In genomic region chr2:177586154-177586553, GRCh38 we compare ENCODE assay signal across 29 cellular contexts.
"Had no signal": no experiment of that assay in that cellular context is flagged by ENCODE, and none has a peak within 500 bp of the region (broad histone marks: within the 10 kb centered on the region; RNA-seq: fewer than 3 reads in every experiment).

No MANE protein-coding gene starts in this region.

- H3K4me3 Mint-ChIP-seq: activated CD4-positive, alpha-beta T cell treated with anti-CD3 and anti-CD28 coated beads, Interleukin-2, amount 10 ng/mL, durations not matched to agents 24 days and 14 days; activated CD8-positive, alpha-beta T cell treated with anti-CD3 and anti-CD28 coated beads, Interleukin-2, amount 10 ng/mL, durations not matched to agents 7 days and 5 days; activated naive CD4-positive, alpha-beta T cell treated with anti-CD3 and anti-CD28 coated beads for 36 hours; activated T-cell treated with anti-CD3 and anti-CD28 coated beads, Interleukin-2, amount 50 U/mL, for 24 hours; central memory CD8-positive, alpha-beta T cell; T-helper 1 cell treated with Interleukin-12 subunit alpha and Interleukin-12 subunit beta and Interleukin-4 antibody, amounts not matched to agents 30 μg/mL and 1 μg/mL, for 36 hours; T-helper 2 cell treated with Interferon-gamma antibody and Interleukin-4, amounts not matched to agents 5 μg/mL and 100 μg/mL, for 36 hours had no signal

- H3K9me3 ChIP-seq: adrenal gland, body of pancreas, SJSA1, SK-N-SH had no signal

- H3K27ac ChIP-seq: adrenal gland, SJSA1 had no signal

- H3K27ac Mint-ChIP-seq: activated CD4-positive, alpha-beta T cell treated with anti-CD3 and anti-CD28 coated beads, Interleukin-2, amount 10 ng/mL, durations not matched to agents 24 days and 14 days; activated CD8-positive, alpha-beta T cell treated with anti-CD3 and anti-CD28 coated beads, Interleukin-2, amount 10 ng/mL, durations not matched to agents 7 days and 5 days; activated naive CD4-positive, alpha-beta T cell treated with anti-CD3 and anti-CD28 coated beads for 36 hours; activated naive CD4-positive, alpha-beta T cell treated with anti-CD3 and anti-CD28 coated beads, Interleukin-2, amount 50 U/mL, for 72 hours; activated T-cell treated with anti-CD3 and anti-CD28 coated beads, Interleukin-2, amount 50 U/mL, for 24 hours; activated T-helper 2 cell treated with anti-CD3 and anti-CD28 coated beads, Interferon-gamma antibody, Interleukin-2, Interleukin-4, amounts not matched to agents 10 μg/mL and 5 μg/mL and 100 μg/mL, durations not matched to agents 14 hours and 24 hours and 36 hours; T-helper 1 cell treated with Interleukin-12 subunit alpha and Interleukin-12 subunit beta and Interleukin-4 antibody, amounts not matched to agents 30 μg/mL and 1 μg/mL, for 36 hours; T-helper 2 cell treated with Interferon-gamma antibody and Interleukin-4, amounts not matched to agents 5 μg/mL and 100 μg/mL, for 36 hours had no signal

- H3K4me1 ChIP-seq: adrenal gland, SJSA1 had no signal

- DNase-seq: activated CD4-positive, alpha-beta T cell treated with anti-CD3 and anti-CD28 coated beads, Interleukin-2, amount 10 ng/mL, durations not matched to agents 24 days and 14 days; activated CD4-positive, alpha-beta T cell treated with anti-CD3 and anti-CD28 coated beads, Interleukin-2, amount 50 U/mL, for 48 hours; activated CD8-positive, alpha-beta T cell treated with anti-CD3 and anti-CD28 coated beads, Interleukin-2, amount 10 ng/mL, durations not matched to agents 7 days and 5 days; activated gamma-delta T cell; activated naive CD4-positive, alpha-beta T cell treated with anti-CD3 and anti-CD28 coated beads for 36 hours; activated T-cell treated with anti-CD3 and anti-CD28 coated beads, Interleukin-2, amount 50 U/mL, for 24 hours; adrenal gland; Karpas-422; KBM-7; MM.1S; MV-4-11; NCI-H1092; NCI-H1436 treated with DMSO at 0.1 percent for 48 hours; NCI-H345; NCI-H510A treated with DMSO at 0.1 percent for 48 hours; NCI-H526 treated with DMSO at 0.1 percent for 48 hours; NCI-H774; SHP77 treated with DMSO at 0.1 percent for 48 hours; SK-N-SH had no signal

- H3K27me3 ChIP-seq: adrenal gland, body of pancreas, SJSA1 had no signal

- H3K36me3 Mint-ChIP-seq: activated naive CD4-positive, alpha-beta T cell treated with anti-CD3 and anti-CD28 coated beads, Interleukin-2, amount 50 U/mL, for 72 hours had no signal

- ATAC-seq: activated CD8-positive, alpha-beta T cell treated with anti-CD3 and anti-CD28 coated beads, Interleukin-2, amount 10 ng/mL, durations not matched to agents 7 days and 5 days; activated naive CD4-positive, alpha-beta T cell treated with anti-CD3 and anti-CD28 coated beads, Interleukin-2, amount 50 U/mL, for 72 hours; Panc1 had no signal

- H3K4me2 ChIP-seq: SK-N-SH had no signal

- H3K9ac ChIP-seq: SK-N-SH had no signal

- H3K4me3 ChIP-seq: adrenal gland, body of pancreas, SJSA1 had no signal

- FAIRE-seq: astrocyte, TTC549 had no signal

- H3K9me3 Mint-ChIP-seq: activated naive CD4-positive, alpha-beta T cell treated with anti-CD3 and anti-CD28 coated beads for 36 hours; activated T-cell treated with anti-CD3 and anti-CD28 coated beads, Interleukin-2, amount 50 U/mL, for 24 hours; activated T-helper 2 cell treated with anti-CD3 and anti-CD28 coated beads, Interferon-gamma antibody, Interleukin-2, Interleukin-4, amounts not matched to agents 10 μg/mL and 5 μg/mL and 100 μg/mL, durations not matched to agents 14 hours and 24 hours and 36 hours; central memory CD8-positive, alpha-beta T cell; T-helper 1 cell treated with Interleukin-12 subunit alpha and Interleukin-12 subunit beta and Interleukin-4 antibody, amounts not matched to agents 30 μg/mL and 1 μg/mL, for 36 hours; T-helper 2 cell treated with Interferon-gamma antibody and Interleukin-4, amounts not matched to agents 5 μg/mL and 100 μg/mL, for 36 hours had no signal

- H3K36me3 ChIP-seq: adrenal gland, SJSA1 had no signal
